32 cellular contexts compared by ENCODE assay signal in the genomic region with DNA sequence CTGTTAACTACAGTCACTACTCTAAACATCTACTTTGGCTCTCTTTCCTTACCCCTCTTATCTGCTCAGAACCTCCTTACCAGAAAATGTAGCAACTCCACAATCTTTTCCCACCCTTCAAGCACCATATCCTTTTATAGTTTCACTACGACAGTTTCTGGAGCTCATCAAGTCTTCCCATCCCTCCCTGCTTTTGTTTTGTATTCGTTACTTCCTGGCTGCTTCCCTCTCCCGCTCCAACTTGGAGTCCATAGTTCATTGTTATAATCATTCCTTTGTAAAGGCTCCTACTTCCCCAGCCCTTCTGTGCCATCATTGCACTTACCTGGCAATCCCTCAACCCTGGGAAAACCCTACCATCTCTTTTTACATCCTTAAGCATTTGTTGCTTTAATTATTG. TPM values are rescaled to one million over a fixed set of nuclear protein-coding genes. Genes with fewer than 3 reads are reported as not detected.
DNase-seq lines count a peak whose midpoint lies in the region; ATAC-seq and TF ChIP-seq lines count a peak whose summit lies in the region.
"Had no signal": no experiment of that assay in that cellular context is flagged by ENCODE, and none has a peak within 500 bp of the region (broad histone marks: within the 10 kb centered on the region; RNA-seq: fewer than 3 reads in every experiment).

No MANE protein-coding gene starts in this region.

- no peak for ATAC-seq in HG02970 (IDR thresholded peaks at IDR 0.05; ENCODE audit: low FRiP score, unreplicated experiment)
- ATAC-seq: activated CD8-positive, alpha-beta memory T cell treated with anti-CD3 and anti-CD28 coated beads, Interleukin-2, amount 10 ng/mL, durations not matched to agents 7 days and 5 days; activated naive CD8-positive, alpha-beta T cell treated with anti-CD3 and anti-CD28 coated beads, Interleukin-2, amount 50 U/mL, for 24 hours; gastroesophageal sphincter; PC-3; stimulated activated effector memory CD8-positive, alpha-beta T cell treated with anti-CD3 and anti-CD28 coated beads, Interleukin-12 subunit alpha, Interleukin-12 subunit beta, amount 100 ng/mL, for 72 hours; upper lobe of right lung had no signal

- no peaks in the 10 kb centered on the region for H3K27me3 Mint-ChIP-seq in MCF 10A (ENCODE audit: insufficient read depth, unreplicated experiment)
- H3K27me3 Mint-ChIP-seq: activated CD8-positive, alpha-beta memory T cell treated with anti-CD3 and anti-CD28 coated beads, Interleukin-2, amount 10 ng/mL, durations not matched to agents 7 days and 5 days; activated naive CD8-positive, alpha-beta T cell treated with anti-CD3 and anti-CD28 coated beads, Interleukin-2, amount 50 U/mL, for 24 hours; central memory CD8-positive, alpha-beta T cell had no signal

- H3K27ac Mint-ChIP-seq in MCF 10A (ENCODE audit: low read depth, unreplicated experiment), result no peak overlapping the region
- H3K27ac Mint-ChIP-seq: activated CD8-positive, alpha-beta memory T cell treated with anti-CD3 and anti-CD28 coated beads, Interleukin-2, amount 10 ng/mL, durations not matched to agents 7 days and 5 days; activated naive CD8-positive, alpha-beta T cell treated with anti-CD3 and anti-CD28 coated beads, Interleukin-2, amount 50 U/mL, for 24 hours; CD4-positive, CD25-positive, alpha-beta regulatory T cell; immature natural killer cell; stimulated activated effector memory CD8-positive, alpha-beta T cell treated with anti-CD3 and anti-CD28 coated beads, Interleukin-12 subunit alpha, Interleukin-12 subunit beta, amount 100 ng/mL, for 72 hours had no signal

- H3K4me3 ChIP-seq in breast epithelium (no peak overlapping the region), duodenal mucosa (ENCODE audit: low read depth in 1 of 2, low read length in 2 of 2) (no peak overlapping the region), muscle layer of duodenum (ENCODE audit: low read depth in 1 of 2, low read length in 2 of 2) (no peak overlapping the region), transverse colon (peak overlapping the region in 1 of 4 donors; percentile 18)
- H3K4me3 ChIP-seq: gastroesophageal sphincter, prostate gland, upper lobe of right lung had no signal

- TF ChIP-seq POLR2A in breast epithelium (IDR thresholded peaks at IDR 0.05), result no peak
- TF ChIP-seq POLR2A in transverse colon (IDR thresholded peaks at IDR 0.05), result no peak

- H3K27me3 ChIP-seq in breast epithelium (no peaks in the 10 kb centered on the region), duodenal mucosa (ENCODE audit: control insufficient read depth in 1 of 2, insufficient read depth in 2 of 2, low read length in 2 of 2) (no peaks in the 10 kb centered on the region), muscle layer of duodenum (ENCODE audit: low read depth, low read length) (no peaks in the 10 kb centered on the region), transverse colon (no peaks in the 10 kb centered on the region)
- H3K27me3 ChIP-seq: gastroesophageal sphincter, upper lobe of right lung had no signal

- H3K27ac ChIP-seq in breast epithelium (peak overlapping the region; percentile 69 to 70), duodenal mucosa (ENCODE audit: low read depth, low read length) (peak overlapping the region; percentile 55), muscle layer of duodenum (ENCODE audit: low read length) (peak overlapping the region; percentile 75), transverse colon (peak overlapping the region; percentile 78 to 82 (median 82))
- H3K27ac ChIP-seq: gastroesophageal sphincter, prostate gland, upper lobe of right lung had no signal

- no peaks in the 10 kb centered on the region for H3K36me3 ChIP-seq in breast epithelium
- no peaks in the 10 kb centered on the region for H3K36me3 ChIP-seq in duodenal mucosa (ENCODE audit: control insufficient read depth in 1 of 2, insufficient read depth in 2 of 2, low read length in 2 of 2)
- H3K36me3 ChIP-seq in muscle layer of duodenum (ENCODE audit: control insufficient read depth in 1 of 2, insufficient read depth in 2 of 2, low read length in 2 of 2), result no peaks in the 10 kb centered on the region
- no peaks in the 10 kb centered on the region for H3K36me3 ChIP-seq in transverse colon
- H3K36me3 ChIP-seq: gastroesophageal sphincter, prostate gland, upper lobe of right lung had no signal

- WGBS in transverse colon (ENCODE audit: low coverage in 1 of 2), 2 donors, result 31 to 46% methylated on average over 3 of the region's 3 CpGs

- TF ChIP-seq CTCF in breast epithelium (IDR thresholded peaks at IDR 0.05) (no peak), MCF 10A (IDR thresholded peaks at IDR 0.05; ENCODE audit: unreplicated experiment) (no peak), transverse colon (IDR thresholded peaks at IDR 0.05) (no peak)

- H3K36me3 Mint-ChIP-seq in MCF 10A (ENCODE audit: insufficient read depth, unreplicated experiment), result peaks cover 10% of the 10 kb centered on the region
- H3K36me3 Mint-ChIP-seq: stimulated activated effector memory CD8-positive, alpha-beta T cell treated with anti-CD3 and anti-CD28 coated beads, Interleukin-12 subunit alpha, Interleukin-12 subunit beta, amount 100 ng/mL, for 72 hours had no signal

- in situ Hi-C loops in transverse colon (cut with MboI; ENCODE audit: low pct_ligation_motif_present in 1 of 4, low pct_unique_long_range_greater_than_20kb in 1 of 4, low sequenced_read_pairs in 3 of 4), result no loop called here

- intact Hi-C loops in breast epithelium (cut with DNase I; ENCODE audit: low total_unique reads), result no loop called here
- intact Hi-C loops in MCF 10A (cut with micrococcal nuclease), result no loop called here
- intact Hi-C loops in transverse colon (cut with DNase I; ENCODE audit: low total_unique reads), result no loop called here

- POLR2A ChIA-PET in MCF 10A (lab: Yijun Ruan, JAX), result interaction anchor here (0.6 to 1.6 kb wide), 7 partner anchors 10 to 196 kb away, joined by 3 to 7 read pairs (median 3); partner anchors contain the start of gene MPZL1

- CTCF ChIA-PET in MCF 10A (lab: Yijun Ruan, JAX), result interaction anchor here (0.6 to 1.4 kb wide), 8 partner anchors 10 to 344 kb away, joined by 3 to 5 read pairs (median 3); partner anchors contain the start of genes DCAF6 and MPC2

- no peaks in the 10 kb centered on the region for H3K9me3 ChIP-seq in breast epithelium
- no peaks in the 10 kb centered on the region for H3K9me3 ChIP-seq in duodenal mucosa (ENCODE audit: control insufficient read depth in 1 of 2, low read length in 2 of 2)
- no peaks in the 10 kb centered on the region for H3K9me3 ChIP-seq in muscle layer of duodenum (ENCODE audit: control insufficient read depth in 1 of 2, low read length in 2 of 2)
- no peaks in the 10 kb centered on the region for H3K9me3 ChIP-seq in transverse colon
- H3K9me3 ChIP-seq: gastroesophageal sphincter, prostate gland, SK-N-SH, upper lobe of right lung had no signal

- H3K4me3 Mint-ChIP-seq in MCF 10A (ENCODE audit: unreplicated experiment), result no peak overlapping the region
- H3K4me3 Mint-ChIP-seq: activated CD8-positive, alpha-beta memory T cell treated with anti-CD3 and anti-CD28 coated beads, Interleukin-2, amount 10 ng/mL, durations not matched to agents 7 days and 5 days; activated naive CD8-positive, alpha-beta T cell treated with anti-CD3 and anti-CD28 coated beads, Interleukin-2, amount 50 U/mL, for 24 hours; CD4-positive, CD25-positive, alpha-beta regulatory T cell; central memory CD8-positive, alpha-beta T cell; immature natural killer cell; stimulated activated effector memory CD8-positive, alpha-beta T cell treated with anti-CD3 and anti-CD28 coated beads, Interleukin-12 subunit alpha, Interleukin-12 subunit beta, amount 100 ng/mL, for 72 hours had no signal

- H3K4me1 ChIP-seq in breast epithelium, result no peaks in the 10 kb centered on the region
- peaks cover 32 to 39% of the 10 kb centered on the region in 2 donors for H3K4me1 ChIP-seq in duodenal mucosa (ENCODE audit: control insufficient read depth in 1 of 2, insufficient read depth in 2 of 2, low read length in 2 of 2)
- peaks cover 5 to 16% of the 10 kb centered on the region in 2 donors for H3K4me1 ChIP-seq in muscle layer of duodenum (ENCODE audit: control insufficient read depth in 1 of 2, insufficient read depth in 2 of 2, low read length in 2 of 2)
- H3K4me1 ChIP-seq in transverse colon, result peaks cover 11 to 72% (median 43%) of the 10 kb centered on the region in 4 donors
- H3K4me1 ChIP-seq: prostate gland had no signal

- DNase-seq in breast epithelium (ENCODE audit: low spot score in 2 of 2), result no peak
- DNase-seq in MCF 10A (ENCODE audit: unreplicated experiment), result no peak
- peak; percentile 48 for DNase-seq in transverse colon
- DNase-seq in AG08395 (ENCODE audit: low spot score), result no peak
- no peak for DNase-seq in NCI-H2107 treated with DMSO at 0.1 percent for 48 hours (lab: John Stamatoyannopoulos, UW; ENCODE audit: unreplicated experiment)
- DNase-seq: 8988T; activated CD4-positive, alpha-beta T cell treated with anti-CD3 and anti-CD28 coated beads, Interleukin-2, amount 50 U/mL, for 4 hours; activated CD8-positive, alpha-beta memory T cell treated with anti-CD3 and anti-CD28 coated beads, Interleukin-2, amount 10 ng/mL, durations not matched to agents 7 days and 5 days; activated naive CD4-positive, alpha-beta T cell; activated naive CD8-positive, alpha-beta T cell treated with anti-CD3 and anti-CD28 coated beads, Interleukin-2, amount 50 U/mL, for 24 hours; activated T-cell treated with anti-CD3 and anti-CD28 coated beads, Interleukin-2, amount 50 U/mL, for 48 hours; CD4-positive, CD25-positive, alpha-beta regulatory T cell; hypothalamus; immature natural killer cell; KBM-7; mesenchymal stem cell; MM.1S; NCI-H1105 treated with DMSO at 0.1 percent for 48 hours; NCI-H187 treated with DMSO at 0.1 percent for 48 hours; NCI-H2227 treated with DMSO at 0.1 percent for 48 hours; NCI-H526; NK-92 treated with Interleukin-12 subunit alpha and Interleukin-12 subunit beta, amount 100 ng/mL, for 24 hours; PC-3; SK-N-SH; upper lobe of right lung had no signal

- H3K4me1 Mint-ChIP-seq in MCF 10A (ENCODE audit: insufficient read depth, unreplicated experiment), result peaks cover 17% of the 10 kb centered on the region
- H3K4me1 Mint-ChIP-seq: central memory CD8-positive, alpha-beta T cell; stimulated activated effector memory CD8-positive, alpha-beta T cell treated with anti-CD3 and anti-CD28 coated beads, Interleukin-12 subunit alpha, Interleukin-12 subunit beta, amount 100 ng/mL, for 72 hours had no signal

- no peak overlapping the region for H3K9ac ChIP-seq in duodenal mucosa (ENCODE audit: low read depth in 1 of 2, low read length in 2 of 2)
- H3K9ac ChIP-seq: SK-N-SH had no signal

- H3K9me3 Mint-ChIP-seq in MCF 10A (ENCODE audit: unreplicated experiment), result no peaks in the 10 kb centered on the region
- H3K9me3 Mint-ChIP-seq: activated naive CD8-positive, alpha-beta T cell treated with anti-CD3 and anti-CD28 coated beads, Interleukin-2, amount 50 U/mL, for 24 hours; central memory CD8-positive, alpha-beta T cell; immature natural killer cell; stimulated activated effector memory CD8-positive, alpha-beta T cell treated with anti-CD3 and anti-CD28 coated beads, Interleukin-12 subunit alpha, Interleukin-12 subunit beta, amount 100 ng/mL, for 72 hours had no signal

- BruUV-seq in MCF 10A (replicated peaks; lab: Mats Ljungman, UMichigan), result no TSS peak

- TF ChIP-seq EP300 in transverse colon (IDR thresholded peaks at IDR 0.05; ENCODE audit: low read depth), result no peak

RNA-seq across cellular contexts. Expression of gene MPZL1, which starts 18.0 kb away (rescaled TPM):
- total RNA-seq in breast epithelium (10 to 100 TPM; 43.5 to 86.8 (median 86.2) TPM), MCF 10A (2022) (164 and 169 TPM in 2 replicates), transverse colon (10 to 100 TPM; 32.9 to 79.5 (median 58.2) TPM)
